In the genomic region with DNA sequence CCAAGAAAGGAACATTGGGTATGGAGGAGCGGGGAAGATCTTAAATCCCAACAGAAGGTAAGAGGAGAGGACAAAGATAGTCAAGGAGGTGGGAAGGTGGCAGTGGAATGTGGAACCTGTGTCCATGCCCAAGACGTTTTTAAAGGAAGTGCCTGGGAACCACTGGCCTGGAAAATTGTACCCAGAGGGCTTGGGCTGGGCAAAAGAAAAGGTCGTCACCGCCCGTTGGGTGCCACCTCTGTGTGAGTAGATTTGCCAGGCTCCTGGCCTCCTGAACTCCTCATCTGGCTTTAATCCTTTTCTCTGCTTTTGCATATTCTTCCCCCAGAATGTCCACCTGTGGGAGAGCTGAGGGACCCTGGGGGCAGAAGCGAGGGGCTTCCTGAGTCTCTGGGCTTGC, we compare ENCODE assay signal across 19 cellular contexts.
"Had no signal": no experiment of that assay in that cellular context is flagged by ENCODE, and none has a peak within 500 bp of the region (broad histone marks: within the 10 kb centered on the region; RNA-seq: fewer than 3 reads in every experiment).

No MANE protein-coding gene starts in this region.

- H3K27ac Mint-ChIP-seq: activated T-helper 17 cell treated with anti-CD3 and anti-CD28 coated beads, Interleukin-2, amount 50 U/mL, for 72 hours; dendritic cell treated with granulocyte-macrophage colony-stimulating factor and Interleukin-4, amounts not matched to agents 40 ng/mL and 50 ng/mL, for 4 days; endodermal cell; memory B cell had no signal

- H3K4me3 ChIP-seq: breast epithelium, hepatocyte, left lung had no signal

- H3K27me3 ChIP-seq: breast epithelium, hepatocyte, left lung had no signal

- H3K9me3 ChIP-seq: breast epithelium, left lung had no signal

- ATAC-seq: activated CD4-positive, CD25-positive, alpha-beta regulatory T cell treated with anti-CD3 and anti-CD28 coated beads, Interleukin-2, amount 50 U/mL, for 24 hours; activated T-helper 17 cell treated with anti-CD3 and anti-CD28 coated beads, Interleukin-2, amount 50 U/mL, for 72 hours; left lung had no signal

- H3K27ac ChIP-seq: hepatocyte had no signal

- DNase-seq: activated CD4-positive, alpha-beta T cell treated with anti-CD3 and anti-CD28 coated beads, Interleukin-2, amount 50 U/mL, for 1 hour; activated naive CD4-positive, alpha-beta T cell treated with Interleukin-2 at 50 U/mL for 16 hours; activated T-cell treated with anti-CD3 and anti-CD28 coated beads for 4 hours; cerebellar nuclear complex; endodermal cell; islet precursor cell; left lung; nephron progenitor cell; stimulated activated CD4-positive, alpha-beta T cell treated with anti-CD3 and anti-CD28 coated beads, Interleukin-15, amount 100 ng/mL, for 24 hours; stimulated activated CD4-positive, alpha-beta T cell treated with anti-CD3 and anti-CD28 coated beads, Interleukin-4, amount 100 ng/mL, for 1 hour; stimulated activated naive CD4-positive, alpha-beta T cell treated with Interleukin-2 at 50 U/mL for 16 hours; substantia nigra; trophoblast cell had no signal

- H3K27me3 Mint-ChIP-seq: activated T-helper 17 cell treated with anti-CD3 and anti-CD28 coated beads, Interleukin-2, amount 50 U/mL, for 72 hours; dendritic cell treated with granulocyte-macrophage colony-stimulating factor and Interleukin-4, amounts not matched to agents 40 ng/mL and 50 ng/mL, for 4 days; memory B cell had no signal

- H3K4me3 Mint-ChIP-seq: activated T-helper 17 cell treated with anti-CD3 and anti-CD28 coated beads, Interleukin-2, amount 50 U/mL, for 72 hours; dendritic cell treated with granulocyte-macrophage colony-stimulating factor and Interleukin-4, amounts not matched to agents 40 ng/mL and 50 ng/mL, for 4 days; endodermal cell; memory B cell; nephron progenitor cell had no signal

- H3K9me3 Mint-ChIP-seq: activated T-helper 17 cell treated with anti-CD3 and anti-CD28 coated beads, Interleukin-2, amount 50 U/mL, for 72 hours; dendritic cell treated with granulocyte-macrophage colony-stimulating factor and Interleukin-4, amounts not matched to agents 40 ng/mL and 50 ng/mL, for 4 days; endodermal cell; memory B cell; nephron progenitor cell had no signal

- H3K36me3 ChIP-seq: breast epithelium had no signal
